Comparison of ENCODE assay signal across 11 cellular contexts in genomic region chr2:53994735-53995538, GRCh38. TPM values are rescaled to one million over a fixed set of nuclear protein-coding genes. Genes with fewer than 3 reads are reported as not detected.
DNase-seq lines count a peak whose midpoint lies in the region; ATAC-seq, FAIRE-seq and TF ChIP-seq lines count a peak whose summit lies in the region.
"Had no signal": no experiment of that assay in that cellular context is flagged by ENCODE, and none has a peak within 500 bp of the region (broad histone marks: within the 10 kb centered on the region; RNA-seq: fewer than 3 reads in every experiment).

No MANE protein-coding gene starts in this region.

- DNase-seq in GM12865 (ENCODE audit: low read depth) (peak; percentile 48), D721Med (ENCODE audit: insufficient read length, low spot score) (no peak), pons (ENCODE audit: low spot score) (no peak), cortex of kidney (lab: John Stamatoyannopoulos, UW) (no peak), RKO (ENCODE audit: low spot score) (no peak)
- DNase-seq: amygdala, heart left ventricle, IMR-90 had no signal

- H3K4me3 ChIP-seq in GM12865 (ENCODE audit: low read depth, low read length) = no peak overlapping the region

- TF ChIP-seq CTCF in GM12865 (IDR thresholded peaks at IDR 0.05; ENCODE audit: insufficient read depth, low read depth, low read length, missing control alignments) (no peak), D721Med (IDR thresholded peaks at IDR 0.05; ENCODE audit: insufficient read depth, missing control alignments) (no peak)

- FAIRE-seq in D721Med (lab: Jason Lieb, UNC) = no peak

- peak; percentile 70 for ATAC-seq in GM21390 (IDR thresholded peaks at IDR 0.05; ENCODE audit: unreplicated experiment)
- ATAC-seq in HG03575 (IDR thresholded peaks at IDR 0.05; ENCODE audit: extremely low read depth, insufficient number of reproducible peaks, low FRiP score, unreplicated experiment) = peak; percentile 56
- ATAC-seq in esophagus mucosa = peak; percentile 39

RNA-seq across cellular contexts. Expression of gene PSME4, which starts 24.1 kb away (rescaled TPM):
- 43.3 TPM for total RNA-seq in esophagus mucosa
